Comparison of ENCODE assay signal across 19 cellular contexts in genomic region chr4:139745111-139745639, GRCh38.
DNase-seq lines count a peak whose midpoint lies in the region; ATAC-seq and TF ChIP-seq lines count a peak whose summit lies in the region.
"Had no signal": no experiment of that assay in that cellular context is flagged by ENCODE, and none has a peak within 500 bp of the region (broad histone marks: within the 10 kb centered on the region; RNA-seq: fewer than 3 reads in every experiment).

No MANE protein-coding gene starts in this region.

- peak overlapping the region in 2 of 3 experiments; percentile 7 to 40 for H3K4me3 Mint-ChIP-seq in nephron
- no peak overlapping the region for H3K4me3 Mint-ChIP-seq in type B pancreatic cell
- H3K4me3 Mint-ChIP-seq: CD14-positive monocyte had no signal

- H3K27me3 ChIP-seq in cardiac muscle cell (no peaks in the 10 kb centered on the region), WERI-Rb-1 (ENCODE audit: insufficient read depth, low read depth, severe bottlenecking) (no peaks in the 10 kb centered on the region)

- ATAC-seq in HG03432 (IDR thresholded peaks at IDR 0.05; ENCODE audit: unreplicated experiment) (no peak), HG02840 (IDR thresholded peaks at IDR 0.05; ENCODE audit: low FRiP score, unreplicated experiment) (no peak)

- DNase-seq in cardiac muscle cell (ENCODE audit: low read depth in 1 of 2, low spot score in 1 of 2) (no peak), cardiac septum (ENCODE audit: low spot score) (no peak), WERI-Rb-1 (peak; percentile 90), type B pancreatic cell (ENCODE audit: extremely low spot score, unreplicated experiment) (no peak)
- DNase-seq in activated CD8-positive, alpha-beta memory T cell treated with anti-CD3 and anti-CD28 coated beads, Interleukin-2, amount 50 U/mL, for 4 hours, result no peak
- DNase-seq: DMS79, KBM-7, NCI-H1092 treated with DMSO at 0.1 percent for 48 hours, NCI-H1436 treated with DMSO at 0.1 percent for 48 hours, NCI-H2029, NCI-H345, PC-9, RPMI8226, SHP77 had no signal

- intact Hi-C loops in cardiac septum (cut with DNase I), result no loop called here

- no peaks in the 10 kb centered on the region for H3K9me3 ChIP-seq in cardiac muscle cell (ENCODE audit: low read depth)
- H3K9me3 ChIP-seq in WERI-Rb-1 (ENCODE audit: severe bottlenecking), result no peaks in the 10 kb centered on the region
- H3K9me3 ChIP-seq: HAP-1 had no signal

- H3K27me3 Mint-ChIP-seq in nephron (ENCODE audit: low read depth) (no peaks in the 10 kb centered on the region), type B pancreatic cell (no peaks in the 10 kb centered on the region)

- H3K36me3 ChIP-seq in cardiac muscle cell (no peaks in the 10 kb centered on the region), WERI-Rb-1 (no peaks in the 10 kb centered on the region)
- H3K36me3 ChIP-seq: HAP-1 had no signal

- H3K4me1 Mint-ChIP-seq in nephron (peaks cover 80% of the 10 kb centered on the region), type B pancreatic cell (ENCODE audit: unreplicated experiment) (peaks cover 53% of the 10 kb centered on the region)

- no peaks in the 10 kb centered on the region for H3K36me3 Mint-ChIP-seq in nephron (ENCODE audit: low read depth)
- H3K36me3 Mint-ChIP-seq in type B pancreatic cell, result no peaks in the 10 kb centered on the region

- no peaks in the 10 kb centered on the region for H3K9me3 Mint-ChIP-seq in nephron
- no peaks in the 10 kb centered on the region for H3K9me3 Mint-ChIP-seq in type B pancreatic cell
- H3K9me3 Mint-ChIP-seq: CD14-positive monocyte had no signal

- peaks cover 68% of the 10 kb centered on the region for H3K4me1 ChIP-seq in cardiac muscle cell (ENCODE audit: low read depth)
- H3K4me1 ChIP-seq: HAP-1 had no signal

- H3K27ac ChIP-seq in cardiac muscle cell, result peak overlapping the region; percentile 52
- peak overlapping the region; percentile 82 for H3K27ac ChIP-seq in WERI-Rb-1
- H3K27ac ChIP-seq: PC-9 had no signal

- no peak overlapping the region for H3K4me3 ChIP-seq in cardiac muscle cell
- H3K4me3 ChIP-seq in WERI-Rb-1 (ENCODE audit: low read depth, low read length), result peak overlapping the region; percentile 9
- H3K4me3 ChIP-seq: HAP-1, PC-9 had no signal

- TF ChIP-seq CTCF in cardiac muscle cell (IDR thresholded peaks at IDR 0.05; ENCODE audit: low read depth, low read length), result no peak
- no peak for TF ChIP-seq CTCF in WERI-Rb-1 (IDR thresholded peaks at IDR 0.05; ENCODE audit: low read depth, low read length)
- no peak for TF ChIP-seq CTCF in nephron (IDR thresholded peaks at IDR 0.05; ENCODE audit: unreplicated experiment in 3 of 3)
- TF ChIP-seq CTCF in type B pancreatic cell (conservative IDR thresholded peaks at IDR 0.05), result no peak

- H3K27ac Mint-ChIP-seq in nephron (peak overlapping the region; percentile 83 to 96 (median 84)), type B pancreatic cell (peak overlapping the region; percentile 28)
